9 cellular contexts compared by ENCODE assay signal in genomic region chrX:2610246-2611170, GRCh38.
A peak's percentile ranks its signal among the peaks of the same experiment; 100 is the strongest.
DNase-seq lines count a peak whose midpoint lies in the region; TF ChIP-seq lines count a peak whose summit lies in the region.
"Had no signal": no experiment of that assay in that cellular context is flagged by ENCODE, and none has a peak within 500 bp of the region (broad histone marks: within the 10 kb centered on the region; RNA-seq: fewer than 3 reads in every experiment).

No MANE protein-coding gene starts in this region.

- H3F3A ChIP-seq in OCI-LY1 (ENCODE audit: insufficient read depth, low read length) = no peaks in the 10 kb centered on the region

- no peaks in the 10 kb centered on the region for H3K79me2 ChIP-seq in OCI-LY1 (ENCODE audit: insufficient read depth, low read length)

- H3K4me1 ChIP-seq in OCI-LY1 (ENCODE audit: insufficient read depth, low read length, severe bottlenecking) = peaks cover 25% of the 10 kb centered on the region

- H3K27me3 ChIP-seq in OCI-LY1 (ENCODE audit: insufficient read depth, low read length) = no peaks in the 10 kb centered on the region

- no peaks in the 10 kb centered on the region for H3K9me3 ChIP-seq in OCI-LY1 (ENCODE audit: low read length)

- no peak overlapping the region for H2AFZ ChIP-seq in OCI-LY1 (ENCODE audit: low read length)

- no peak for DNase-seq in Calu3
- DNase-seq in endothelial cell (ENCODE audit: low spot score) = no peak
- DNase-seq in osteocyte (ENCODE audit: extremely low spot score, unreplicated experiment) = peak; percentile 11
- DNase-seq in NCI-H2196 (lab: John Stamatoyannopoulos, UW; ENCODE audit: unreplicated experiment) = no peak
- no peak for DNase-seq in DMS 273 treated with DMSO at 0.1 percent for 48 hours (lab: John Stamatoyannopoulos, UW)
- DNase-seq in GM20000 (ENCODE audit: low spot score) = no peak
- no peak for DNase-seq in NCI-H524 treated with DMSO at 0.1 percent for 48 hours (lab: John Stamatoyannopoulos, UW)
- DNase-seq: stimulated activated CD4-positive, alpha-beta T cell treated with anti-CD3 and anti-CD28 coated beads, Interleukin-12 subunit alpha, Interleukin-12 subunit beta, amount 100 ng/mL, for 4 hours had no signal

- H3K4me1 Mint-ChIP-seq in Calu3 (ENCODE audit: low read depth, unreplicated experiment) = peaks cover 30% of the 10 kb centered on the region
- H3K4me1 Mint-ChIP-seq in endothelial cell (ENCODE audit: unreplicated experiment) = peaks cover 22% of the 10 kb centered on the region
- peaks cover 28% of the 10 kb centered on the region for H3K4me1 Mint-ChIP-seq in osteocyte (ENCODE audit: unreplicated experiment)

- H3K36me3 ChIP-seq in OCI-LY1 (ENCODE audit: insufficient read depth, low read length) = peaks cover 38% of the 10 kb centered on the region; the same call in 1 of the 2 replicates

- no TSS peak for BruUV-seq in Calu3 (replicated peaks; lab: Mats Ljungman, UMichigan)

- H3K9me2 ChIP-seq in OCI-LY1 (ENCODE audit: low read depth, low read length) = no peaks in the 10 kb centered on the region

- peak overlapping the region; percentile 61 for H3K27ac ChIP-seq in OCI-LY1 (ENCODE audit: low read depth, low read length, poor library complexity, severe bottlenecking)

- H4K20me1 ChIP-seq in OCI-LY1 (ENCODE audit: insufficient read depth, low read length) = no peaks in the 10 kb centered on the region

- H3K27ac Mint-ChIP-seq in Calu3 (ENCODE audit: unreplicated experiment) (peak overlapping the region; percentile 1), endothelial cell (ENCODE audit: unreplicated experiment) (no peak overlapping the region), osteocyte (ENCODE audit: unreplicated experiment) (peak overlapping the region; percentile 67)

- TF ChIP-seq CTCF in Calu3 (IDR thresholded peaks at IDR 0.05; ENCODE audit: unreplicated experiment) (no peak), OCI-LY1 (IDR thresholded peaks at IDR 0.05; ENCODE audit: low read length) (no peak), endothelial cell (IDR thresholded peaks at IDR 0.05; ENCODE audit: unreplicated experiment) (no peak), osteocyte (IDR thresholded peaks at IDR 0.05) (no peak), GM20000 (IDR thresholded peaks at IDR 0.05; ENCODE audit: extremely low read depth, missing control alignments) (no peak)

- H3K27me3 Mint-ChIP-seq in Calu3 (ENCODE audit: unreplicated experiment) (no peaks in the 10 kb centered on the region), endothelial cell (ENCODE audit: unreplicated experiment) (peaks cover 10% of the 10 kb centered on the region), osteocyte (ENCODE audit: unreplicated experiment) (no peaks in the 10 kb centered on the region)

- intact Hi-C loops in Calu3 (cut with micrococcal nuclease; ENCODE audit: unreplicated experiment) = no loop called here

- H3K9ac ChIP-seq in OCI-LY1 (ENCODE audit: low read length) = peak overlapping the region; percentile 92

- peak overlapping the region; percentile 86 for H3K4me3 ChIP-seq in OCI-LY1 (ENCODE audit: low read depth, low read length, poor library complexity, severe bottlenecking)

- CTCF ChIA-PET in Calu3 (lab: Charles Lee) = no interaction called here

- H3K4me3 Mint-ChIP-seq in Calu3 (ENCODE audit: low read depth, unreplicated experiment) (peak overlapping the region; percentile 64), endothelial cell (ENCODE audit: unreplicated experiment) (peak overlapping the region; percentile 92), osteocyte (ENCODE audit: unreplicated experiment) (peak overlapping the region; percentile 86)

- H3K36me3 Mint-ChIP-seq in Calu3 (ENCODE audit: insufficient read depth, unreplicated experiment) = peaks cover 24% of the 10 kb centered on the region
- H3K36me3 Mint-ChIP-seq in endothelial cell (ENCODE audit: low read depth, unreplicated experiment) = peaks cover 9% of the 10 kb centered on the region
- peaks cover 10% of the 10 kb centered on the region for H3K36me3 Mint-ChIP-seq in osteocyte (ENCODE audit: unreplicated experiment)

- peak overlapping the region; percentile 90 for H3K4me2 ChIP-seq in OCI-LY1 (ENCODE audit: low read length)

- H3K9me3 Mint-ChIP-seq in Calu3 (ENCODE audit: low read depth, unreplicated experiment) (no peaks in the 10 kb centered on the region), endothelial cell (ENCODE audit: unreplicated experiment) (peaks cover 8% of the 10 kb centered on the region), osteocyte (ENCODE audit: unreplicated experiment) (no peaks in the 10 kb centered on the region)
